In genomic region chr12:46785413-46785812, GRCh38 we compare ENCODE assay signal across 1 cellular context.
TF ChIP-seq lines count a peak whose summit lies in the region.

No MANE protein-coding gene starts in this region.

TF ChIP-seq in IMR-90, 13 proteins besides CTCF, POLR2A, EP300 and RAD21 (continued from another document):
- no peak for TF ChIP-seq FOS (IDR thresholded peaks at IDR 0.05; ENCODE audit: low read depth, low read length)
- TF ChIP-seq ELK1 (IDR thresholded peaks at IDR 0.05; ENCODE audit: borderline replicate concordance, low read depth, low read length) = no peak
- no peak for TF ChIP-seq SMC3 (IDR thresholded peaks at IDR 0.05; ENCODE audit: low read depth, low read length)
- no peak for TF ChIP-seq NFE2L2 (IDR thresholded peaks at IDR 0.05; ENCODE audit: low read depth, low read length)
- TF ChIP-seq CHD1 (IDR thresholded peaks at IDR 0.05; ENCODE audit: low read depth, low read length) = no peak
- TF ChIP-seq MAFK (IDR thresholded peaks at IDR 0.05; ENCODE audit: low read depth, low read length) = no peak
- TF ChIP-seq CEBPB (IDR thresholded peaks at IDR 0.05; ENCODE audit: low read depth, low read length) = no peak
- no peak for TF ChIP-seq MAZ (IDR thresholded peaks at IDR 0.05; ENCODE audit: borderline replicate concordance, low read depth, low read length)
- no peak for TF ChIP-seq MXI1 (IDR thresholded peaks at IDR 0.05; ENCODE audit: borderline replicate concordance, low read depth, low read length)
TF ChIP-seq in IMR-90: peak in this region for 0.
